ENCODE assay signal across 1 cellular context in the genomic region with DNA sequence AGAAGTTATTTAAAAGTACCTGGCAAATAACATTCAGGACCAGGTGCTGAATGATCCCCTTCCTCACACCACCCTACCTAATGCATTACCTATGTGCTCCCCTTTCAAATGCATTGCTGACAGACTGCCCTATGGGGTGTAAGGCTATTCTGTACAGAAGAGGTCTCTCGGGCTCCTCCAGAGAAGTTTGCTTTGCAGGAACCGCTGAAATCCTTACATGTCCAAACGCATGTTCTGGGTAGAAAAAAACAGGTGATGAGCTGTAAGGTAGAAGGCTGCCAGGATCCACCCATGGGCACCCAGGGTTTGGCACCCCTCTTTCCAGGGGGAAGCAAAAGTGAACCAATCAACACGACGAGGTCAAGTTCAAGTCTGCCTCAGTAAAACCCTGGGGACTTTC.
TF ChIP-seq lines count a peak whose summit lies in the region.

No MANE protein-coding gene starts in this region.

TF ChIP-seq in HepG2, 621 proteins besides CTCF, POLR2A, EP300 and RAD21:
- TF ChIP-seq, protein P1, sequence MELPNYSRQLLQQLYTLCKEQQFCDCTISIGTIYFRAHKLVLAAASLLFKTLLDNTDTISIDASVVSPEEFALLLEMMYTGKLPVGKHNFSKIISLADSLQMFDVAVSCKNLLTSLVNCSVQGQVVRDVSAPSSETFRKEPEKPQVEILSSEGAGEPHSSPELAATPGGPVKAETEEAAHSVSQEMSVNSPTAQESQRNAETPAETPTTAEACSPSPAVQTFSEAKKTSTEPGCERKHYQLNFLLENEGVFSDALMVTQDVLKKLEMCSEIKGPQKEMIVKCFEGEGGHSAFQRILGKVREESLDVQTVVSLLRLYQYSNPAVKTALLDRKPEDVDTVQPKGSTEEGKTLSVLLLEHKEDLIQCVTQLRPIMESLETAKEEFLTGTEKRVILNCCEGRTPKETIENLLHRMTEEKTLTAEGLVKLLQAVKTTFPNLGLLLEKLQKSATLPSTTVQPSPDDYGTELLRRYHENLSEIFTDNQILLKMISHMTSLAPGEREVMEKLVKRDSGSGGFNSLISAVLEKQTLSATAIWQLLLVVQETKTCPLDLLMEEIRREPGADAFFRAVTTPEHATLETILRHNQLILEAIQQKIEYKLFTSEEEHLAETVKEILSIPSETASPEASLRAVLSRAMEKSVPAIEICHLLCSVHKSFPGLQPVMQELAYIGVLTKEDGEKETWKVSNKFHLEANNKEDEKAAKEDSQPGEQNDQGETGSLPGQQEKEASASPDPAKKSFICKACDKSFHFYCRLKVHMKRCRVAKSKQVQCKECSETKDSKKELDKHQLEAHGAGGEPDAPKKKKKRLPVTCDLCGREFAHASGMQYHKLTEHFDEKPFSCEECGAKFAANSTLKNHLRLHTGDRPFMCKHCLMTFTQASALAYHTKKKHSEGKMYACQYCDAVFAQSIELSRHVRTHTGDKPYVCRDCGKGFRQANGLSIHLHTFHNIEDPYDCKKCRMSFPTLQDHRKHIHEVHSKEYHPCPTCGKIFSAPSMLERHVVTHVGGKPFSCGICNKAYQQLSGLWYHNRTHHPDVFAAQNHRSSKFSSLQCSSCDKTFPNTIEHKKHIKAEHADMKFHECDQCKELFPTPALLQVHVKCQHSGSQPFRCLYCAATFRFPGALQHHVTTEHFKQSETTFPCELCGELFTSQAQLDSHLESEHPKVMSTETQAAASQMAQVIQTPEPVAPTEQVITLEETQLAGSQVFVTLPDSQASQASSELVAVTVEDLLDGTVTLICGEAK (IDR thresholded peaks at IDR 0.05): no peak
- TF ChIP-seq, protein P1 (CRISPR knock-in tag; IDR thresholded peaks at IDR 0.05): no peak
